Comparison of ENCODE assay signal across 10 cellular contexts in the genomic region with DNA sequence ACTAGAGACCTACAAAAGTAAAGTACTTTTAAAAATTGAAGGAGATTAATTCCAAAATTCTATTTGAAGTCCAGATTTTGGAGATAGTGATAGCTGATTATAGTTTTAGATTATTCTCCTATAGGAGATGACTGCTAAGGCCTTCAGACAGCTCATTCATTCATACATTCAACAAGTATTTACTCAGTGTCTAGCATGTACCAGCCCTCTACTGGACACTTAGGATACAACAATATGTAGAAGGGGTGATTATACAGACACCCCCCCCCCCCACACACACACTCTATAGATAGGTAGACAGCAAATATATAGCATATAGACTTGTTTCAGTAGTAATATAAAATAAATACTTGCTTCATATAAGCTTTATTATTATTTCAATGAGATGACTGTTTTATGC.
DNase-seq lines count a peak whose midpoint lies in the region; ATAC-seq and TF ChIP-seq lines count a peak whose summit lies in the region.
"Had no signal": no experiment of that assay in that cellular context is flagged by ENCODE, and none has a peak within 500 bp of the region (broad histone marks: within the 10 kb centered on the region; RNA-seq: fewer than 3 reads in every experiment).

No MANE protein-coding gene starts in this region.

- H3K9me3 ChIP-seq in CD4-positive, alpha-beta T cell (ENCODE audit: control insufficient read depth, low read length) = no peaks in the 10 kb centered on the region

- CTCF ChIA-PET in CD4-positive, alpha-beta T cell (lab: Charles Lee) = interaction anchor here (0.6 kb wide), 3 partner anchors 13 to 34 kb away, joined by 3 read pairs; no protein-coding TSS in a partner anchor

- peak; percentile 52 for TF ChIP-seq CTCF in CD4-positive, alpha-beta T cell (IDR thresholded peaks at IDR 0.05)
- TF ChIP-seq CTCF in LNCaP clone FGC (IDR thresholded peaks at IDR 0.05; ENCODE audit: control insufficient read depth, extremely low read depth, insufficient read depth) = peak; percentile 21; the same call in 1 of the 2 replicates
- no peak for TF ChIP-seq CTCF in mesothelial cell of epicardium (IDR thresholded peaks at IDR 0.05; ENCODE audit: unreplicated experiment)

- no peaks in the 10 kb centered on the region for H3K9me3 Mint-ChIP-seq in CD4-positive, alpha-beta T cell
- peaks cover 13% of the 10 kb centered on the region for H3K9me3 Mint-ChIP-seq in mesothelial cell of epicardium
- no peaks in the 10 kb centered on the region for H3K9me3 Mint-ChIP-seq in activated T-helper 2 cell treated with anti-CD3 and anti-CD28 coated beads, Interferon-gamma antibody, Interleukin-2, Interleukin-4, amounts not matched to agents 10 μg/mL and 5 μg/mL and 100 μg/mL, durations not matched to agents 14 hours and 24 hours and 36 hours
- H3K9me3 Mint-ChIP-seq: dendritic cell treated with granulocyte-macrophage colony-stimulating factor and Interleukin-4, amounts not matched to agents 40 ng/mL and 50 ng/mL, for 4 days had no signal

- POLR2A ChIA-PET in CD4-positive, alpha-beta T cell (lab: Charles Lee) = interaction anchor here (0.6 kb wide), 1 partner anchor 122 kb away, joined by 3 read pairs; no protein-coding TSS in a partner anchor

- TF ChIP-seq POLR2A in erythroblast (IDR thresholded peaks at IDR 0.05; ENCODE audit: low read length) = no peak

- H3K4me3 ChIP-seq in LNCaP clone FGC (ENCODE audit: low read depth, low read length) = no peak overlapping the region

- no peaks in the 10 kb centered on the region for H3K27me3 ChIP-seq in CD4-positive, alpha-beta T cell (ENCODE audit: control insufficient read depth, insufficient read depth, low read length)

- intact Hi-C loops in CD4-positive, alpha-beta T cell (cut with DNase I, micrococcal nuclease) = no loop called here
- intact Hi-C loops in activated T-helper 2 cell treated with anti-CD3 and anti-CD28 coated beads, Interferon-gamma antibody, Interleukin-2, Interleukin-4, amounts not matched to agents 10 μg/mL and 5 μg/mL and 100 μg/mL, durations not matched to agents 14 hours and 24 hours and 36 hours (cut with micrococcal nuclease) = no loop called here

- H3K27ac ChIP-seq in CD4-positive, alpha-beta T cell (ENCODE audit: low read depth, low read length) = no peak overlapping the region

- H3K4me3 Mint-ChIP-seq in CD4-positive, alpha-beta T cell = no peak overlapping the region
- no peak overlapping the region for H3K4me3 Mint-ChIP-seq in mesothelial cell of epicardium
- H3K4me3 Mint-ChIP-seq in activated T-helper 2 cell treated with anti-CD3 and anti-CD28 coated beads, Interferon-gamma antibody, Interleukin-2, Interleukin-4, amounts not matched to agents 10 μg/mL and 5 μg/mL and 100 μg/mL, durations not matched to agents 14 hours and 24 hours and 36 hours (ENCODE audit: low read depth) = no peak overlapping the region
- H3K4me3 Mint-ChIP-seq: dendritic cell treated with granulocyte-macrophage colony-stimulating factor and Interleukin-4, amounts not matched to agents 40 ng/mL and 50 ng/mL, for 4 days; IgD-negative memory B cell had no signal

- no peaks in the 10 kb centered on the region for H3K27me3 Mint-ChIP-seq in CD4-positive, alpha-beta T cell
- no peaks in the 10 kb centered on the region for H3K27me3 Mint-ChIP-seq in mesothelial cell of epicardium (ENCODE audit: low read depth)
- H3K27me3 Mint-ChIP-seq in activated T-helper 2 cell treated with anti-CD3 and anti-CD28 coated beads, Interferon-gamma antibody, Interleukin-2, Interleukin-4, amounts not matched to agents 10 μg/mL and 5 μg/mL and 100 μg/mL, durations not matched to agents 14 hours and 24 hours and 36 hours (ENCODE audit: low read depth) = no peaks in the 10 kb centered on the region
- H3K27me3 Mint-ChIP-seq: dendritic cell treated with granulocyte-macrophage colony-stimulating factor and Interleukin-4, amounts not matched to agents 40 ng/mL and 50 ng/mL, for 4 days had no signal

- peak in 1 of 10 experiments; percentile 0 for DNase-seq in CD4-positive, alpha-beta T cell
- DNase-seq in LNCaP clone FGC (ENCODE audit: low read depth) (no peak), erythroblast (lab: John Stamatoyannopoulos, UW) (peak; percentile 21 to 29), mesothelial cell of epicardium (ENCODE audit: low spot score in 2 of 2, unreplicated experiment in 2 of 2) (no peak)
- DNase-seq in activated T-helper 2 cell treated with anti-CD3 and anti-CD28 coated beads, Interferon-gamma antibody, Interleukin-2, Interleukin-4, amounts not matched to agents 10 μg/mL and 5 μg/mL and 100 μg/mL, durations not matched to agents 14 hours and 24 hours and 36 hours (ENCODE audit: low spot score) = no peak

- ATAC-seq in CD4-positive, alpha-beta T cell (ENCODE audit: poor library complexity) = no peak
- ATAC-seq in GM18519 (IDR thresholded peaks at IDR 0.05; ENCODE audit: low FRiP score, unreplicated experiment) = peak; percentile 75
- ATAC-seq in GM19455 (IDR thresholded peaks at IDR 0.05; ENCODE audit: unreplicated experiment) = no peak
- no peak for ATAC-seq in HG03520 (IDR thresholded peaks at IDR 0.05; ENCODE audit: unreplicated experiment)

- H3K4me1 Mint-ChIP-seq in CD4-positive, alpha-beta T cell (ENCODE audit: low read depth) = no peaks in the 10 kb centered on the region
- no peaks in the 10 kb centered on the region for H3K4me1 Mint-ChIP-seq in mesothelial cell of epicardium
- H3K4me1 Mint-ChIP-seq in activated T-helper 2 cell treated with anti-CD3 and anti-CD28 coated beads, Interferon-gamma antibody, Interleukin-2, Interleukin-4, amounts not matched to agents 10 μg/mL and 5 μg/mL and 100 μg/mL, durations not matched to agents 14 hours and 24 hours and 36 hours (ENCODE audit: low read depth) = no peaks in the 10 kb centered on the region
- H3K4me1 Mint-ChIP-seq: IgD-negative memory B cell had no signal

- H3K27ac Mint-ChIP-seq in CD4-positive, alpha-beta T cell = no peak overlapping the region
- H3K27ac Mint-ChIP-seq in mesothelial cell of epicardium = no peak overlapping the region
- H3K27ac Mint-ChIP-seq in activated T-helper 2 cell treated with anti-CD3 and anti-CD28 coated beads, Interferon-gamma antibody, Interleukin-2, Interleukin-4, amounts not matched to agents 10 μg/mL and 5 μg/mL and 100 μg/mL, durations not matched to agents 14 hours and 24 hours and 36 hours = no peak overlapping the region
- H3K27ac Mint-ChIP-seq: dendritic cell treated with granulocyte-macrophage colony-stimulating factor and Interleukin-4, amounts not matched to agents 40 ng/mL and 50 ng/mL, for 4 days; IgD-negative memory B cell had no signal

- no peaks in the 10 kb centered on the region for H3K36me3 Mint-ChIP-seq in CD4-positive, alpha-beta T cell (ENCODE audit: low read depth)
- H3K36me3 Mint-ChIP-seq in mesothelial cell of epicardium = no peaks in the 10 kb centered on the region
- no peaks in the 10 kb centered on the region for H3K36me3 Mint-ChIP-seq in activated T-helper 2 cell treated with anti-CD3 and anti-CD28 coated beads, Interferon-gamma antibody, Interleukin-2, Interleukin-4, amounts not matched to agents 10 μg/mL and 5 μg/mL and 100 μg/mL, durations not matched to agents 14 hours and 24 hours and 36 hours (ENCODE audit: low read depth)
- H3K36me3 Mint-ChIP-seq: IgD-negative memory B cell had no signal

Comparison
In these comparisons a context has a peak if more than half of its experiments do, and no peak if none do; other contexts are left out.
1. DNase-seq: peak in erythroblast (2 of 2); none in LNCaP clone FGC (single experiment), mesothelial cell of epicardium (0 of 2) and activated T-helper 2 cell treated with anti-CD3 and anti-CD28 coated beads, Interferon-gamma antibody, Interleukin-2, Interleukin-4, amounts not matched to agents 10 μg/mL and 5 μg/mL and 100 μg/mL, durations not matched to agents 14 hours and 24 hours and 36 hours (single experiment).